Comparison of ENCODE assay signal across 22 cellular contexts in the genomic region with DNA sequence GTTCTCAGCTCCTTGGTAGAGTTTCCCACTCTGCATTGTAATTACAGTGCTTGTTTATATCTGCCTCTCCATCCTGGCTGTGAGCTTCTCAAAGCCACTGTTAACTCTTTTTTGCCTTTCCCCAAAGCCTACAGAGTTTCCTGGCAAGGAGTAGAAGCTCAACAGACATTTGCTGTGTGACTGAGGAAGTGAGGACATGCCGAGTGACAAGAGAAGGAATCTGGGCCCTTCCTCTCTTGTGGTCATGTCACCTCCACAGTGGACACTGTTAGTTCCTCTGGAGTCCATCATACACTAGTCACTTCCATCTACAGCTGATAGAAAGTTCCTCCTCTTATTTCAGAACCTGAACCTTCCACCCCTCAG. TPM values are rescaled to one million over a fixed set of nuclear protein-coding genes. Genes with fewer than 3 reads are reported as not detected.
DNase-seq lines count a peak whose midpoint lies in the region; ATAC-seq, FAIRE-seq and TF ChIP-seq lines count a peak whose summit lies in the region.
"Had no signal": no experiment of that assay in that cellular context is flagged by ENCODE, and none has a peak within 500 bp of the region (broad histone marks: within the 10 kb centered on the region; RNA-seq: fewer than 3 reads in every experiment).

No MANE protein-coding gene starts in this region.

- H3K27me3 Mint-ChIP-seq in nephron progenitor cell (ENCODE audit: low read depth, poor library complexity): peaks cover 15% of the 10 kb centered on the region
- H3K27me3 Mint-ChIP-seq: activated naive CD8-positive, alpha-beta T cell treated with anti-CD3 and anti-CD28 coated beads, Interleukin-2, amount 50 U/mL, for 24 hours had no signal

- no peak overlapping the region for H3K4me3 Mint-ChIP-seq in nephron progenitor cell
- H3K4me3 Mint-ChIP-seq: activated naive CD8-positive, alpha-beta T cell treated with anti-CD3 and anti-CD28 coated beads, Interleukin-2, amount 50 U/mL, for 24 hours; activated T-cell treated with anti-CD3 and anti-CD28 coated beads, Interleukin-2, amount 50 U/mL, for 4 hours; IgD-negative memory B cell had no signal

- BruUV-seq in HepG2 (replicated peaks; lab: Mats Ljungman, UMichigan): no TSS peak

- no peaks in the 10 kb centered on the region for H3K9me3 Mint-ChIP-seq in nephron progenitor cell
- H3K9me3 Mint-ChIP-seq: activated naive CD8-positive, alpha-beta T cell treated with anti-CD3 and anti-CD28 coated beads, Interleukin-2, amount 50 U/mL, for 24 hours; activated T-cell treated with anti-CD3 and anti-CD28 coated beads, Interleukin-2, amount 50 U/mL, for 4 hours; IgD-negative memory B cell had no signal

- peak overlapping the region; percentile 74 for H2AFZ ChIP-seq in HepG2 (ENCODE audit: low read length)

- peaks cover 77% of the 10 kb centered on the region for H3K4me1 Mint-ChIP-seq in nephron progenitor cell

- no peaks in the 10 kb centered on the region for H3K79me2 ChIP-seq in HepG2 (ENCODE audit: insufficient read depth, low read length)

- DNase-seq in HepG2 (ENCODE audit: low spot score) (no peak), right lobe of liver (no peak), cerebellar cortex (ENCODE audit: low spot score) (peak; percentile 55), nephron progenitor cell (no peak), HPDE6-E6E7 (ENCODE audit: extremely low spot score) (no peak)
- no peak for DNase-seq in activated T-cell treated with anti-CD3 and anti-CD28 coated beads, Interleukin-2, amount 50 U/mL, for 48 hours
- DNase-seq: activated CD4-positive, alpha-beta T cell treated with anti-CD3 and anti-CD28 coated beads, Interleukin-2, amount 50 U/mL, for 4 hours; activated naive CD8-positive, alpha-beta T cell treated with anti-CD3 and anti-CD28 coated beads, Interleukin-2, amount 50 U/mL, for 24 hours; activated T-cell treated with anti-CD3 and anti-CD28 coated beads, Interleukin-2, amount 50 U/mL, for 4 hours; central memory CD4-positive, alpha-beta T cell; foreskin melanocyte; GF-D8; NCI-H1105 treated with DMSO at 0.1 percent for 48 hours; uterus had no signal

- TF ChIP-seq EP300 in HepG2 (IDR thresholded peaks at IDR 0.05; ENCODE audit: low read depth in 2 of 2, low read length in 2 of 2) (no peak), HepG2 (CRISPR knock-in tag; IDR thresholded peaks at IDR 0.05; ENCODE audit: borderline replicate concordance) (no peak)

- ATAC-seq in HepG2: no peak
- ATAC-seq in right lobe of liver: no peak
- ATAC-seq in HG03571 (IDR thresholded peaks at IDR 0.05; ENCODE audit: unreplicated experiment): no peak
- ATAC-seq in HG03139 (IDR thresholded peaks at IDR 0.05; ENCODE audit: unreplicated experiment): no peak
- ATAC-seq: activated naive CD8-positive, alpha-beta T cell treated with anti-CD3 and anti-CD28 coated beads, Interleukin-2, amount 50 U/mL, for 24 hours; activated T-cell treated with anti-CD3 and anti-CD28 coated beads, Interleukin-2, amount 50 U/mL, for 4 hours had no signal

- H3K36me3 ChIP-seq in HepG2 (replicated peaks in 1 of 2; ENCODE audit: control insufficient read depth in 1 of 2, insufficient read depth in 2 of 2, low read length in 2 of 2) (no peaks in the 10 kb centered on the region; a peak in 1 of 5 replicates), right lobe of liver (no peaks in the 10 kb centered on the region)
- H3K36me3 ChIP-seq: neutrophil, SJSA1, uterus had no signal

- intact Hi-C loops in HepG2 (cut with micrococcal nuclease; ENCODE audit: unreplicated experiment): loop anchor here (5.0 kb wide), 1 partner anchor 273 kb away; no protein-coding TSS in a partner anchor
- intact Hi-C loops in right lobe of liver (cut with DNase I): loop anchor here (10.0 kb wide), 1 partner anchor 270 kb away; no protein-coding TSS in a partner anchor

- H3K27me3 ChIP-seq in HepG2 (ENCODE audit: control insufficient read depth in 1 of 2, insufficient read depth in 2 of 2, low read length in 2 of 2): no peaks in the 10 kb centered on the region
- H3K27me3 ChIP-seq in right lobe of liver: no peaks in the 10 kb centered on the region
- H3K27me3 ChIP-seq: SJSA1, uterus had no signal

- TF ChIP-seq CTCF in HepG2 (CRISPR knock-in tag; IDR thresholded peaks at IDR 0.05): no peak
- TF ChIP-seq CTCF in right lobe of liver (IDR thresholded peaks at IDR 0.05): no peak
- no peak for TF ChIP-seq CTCF in nephron progenitor cell (IDR thresholded peaks at IDR 0.05)

- FAIRE-seq in HepG2 (lab: Jason Lieb, UNC): no peak
- FAIRE-seq: D721Med had no signal

- H3K4me2 ChIP-seq in HepG2 (ENCODE audit: low read depth, low read length): peak overlapping the region; percentile 4; the same call in 1 of the 2 replicates

- POLR2A ChIA-PET in HepG2 (lab: Yijun Ruan, JAX): no interaction called here

- no peak overlapping the region; the same call in 1 of the 2 replicates for H3K9ac ChIP-seq in HepG2 (ENCODE audit: insufficient read depth, low read depth, low read length)

- in situ Hi-C loops in HepG2 (cut with HindIII; ENCODE audit: extremely low pct_ligation_motif_present, low pct_unique_long_range_greater_than_20kb): loop anchor here (10.0 kb wide), 1 partner anchor 110 kb away; no protein-coding TSS in a partner anchor

- H3K36me3 Mint-ChIP-seq in nephron progenitor cell (ENCODE audit: low read depth): no peaks in the 10 kb centered on the region
- H3K36me3 Mint-ChIP-seq: IgD-negative memory B cell had no signal

- H3K9me3 ChIP-seq in HepG2 (ENCODE audit: low read length) (no peaks in the 10 kb centered on the region), right lobe of liver (no peaks in the 10 kb centered on the region)
- H3K9me3 ChIP-seq: neutrophil, SJSA1, uterus had no signal

- H3K4me1 ChIP-seq in HepG2 (ENCODE audit: insufficient read depth, low read length) (peaks cover 86% of the 10 kb centered on the region), right lobe of liver (peaks cover 0 to 13% (median 0%) of the 10 kb centered on the region in 4 donors)

- H3K27ac Mint-ChIP-seq in nephron progenitor cell: peak overlapping the region; percentile 24
- H3K27ac Mint-ChIP-seq: activated naive CD8-positive, alpha-beta T cell treated with anti-CD3 and anti-CD28 coated beads, Interleukin-2, amount 50 U/mL, for 24 hours had no signal

- CTCF ChIA-PET in HepG2 (lab: Yijun Ruan, JAX; ENCODE audit: low intra/inter-chr PET ratio, low total read pairs): no interaction called here

- TF ChIP-seq RAD21 in HepG2 (CRISPR knock-in tag; IDR thresholded peaks at IDR 0.05): no peak

- WGBS in HepG2 (ENCODE audit: low lambda C conversion rate): 40% methylated on average over 1 of the region's 1 CpG
- WGBS in right lobe of liver (ENCODE audit: insufficient coverage, low coverage, low lambda C conversion rate, missing lambda C conversion rate): 44% methylated on average over 1 of the region's 1 CpG

- no peaks in the 10 kb centered on the region for H4K20me1 ChIP-seq in HepG2 (ENCODE audit: insufficient read depth, low read length)

- H3K27ac ChIP-seq in HepG2 (ENCODE audit: extremely low read length, insufficient read depth, low read length): no peak overlapping the region
- no peak overlapping the region for H3K27ac ChIP-seq in right lobe of liver
- H3K27ac ChIP-seq: neutrophil, SJSA1, uterus had no signal

- TF ChIP-seq POLR2A in HepG2 (IDR thresholded peaks at IDR 0.05; ENCODE audit: insufficient read depth in 1 of 2, low read depth in 2 of 2, low read length in 2 of 2) (no peak), right lobe of liver (IDR thresholded peaks at IDR 0.05) (no peak)

- H3K4me3 ChIP-seq in HepG2 (replicated peaks in 1 of 3; ENCODE audit: insufficient read depth in 1 of 3, low read depth in 2 of 3, low read length in 3 of 3): no peak overlapping the region
- no peak overlapping the region for H3K4me3 ChIP-seq in right lobe of liver
- H3K4me3 ChIP-seq: lung, SJSA1, uterus had no signal

RNA-seq across cellular contexts. Expression of a gene that starts 6.1 kb away (rescaled TPM):
- total RNA-seq in HepG2 (2016; rRNA removed; fragmentation: Illumina TruSeq; extraction: Trizol) (8.0 and 24.0 TPM in 2 replicates), right lobe of liver (10 to 100 TPM; 27.5 to 45.7 (median 29.4) TPM)
- 1.8 and 1.9 TPM in 2 replicates for total RNA-seq in HepG2 (2016; cell fraction: cytosol; rRNA removed; fragmentation: Illumina TruSeq; extraction: Trizol; ENCODE audit: low read depth)
- 7.7 and 25.9 TPM in 2 replicates for total RNA-seq in HepG2 (2016; cell fraction: insoluble cytoplasmic fraction; rRNA removed; fragmentation: Illumina TruSeq; extraction: Trizol)
- 3.4 and 4.0 TPM in 2 replicates for total RNA-seq in HepG2 (2016; cell fraction: membrane; rRNA removed; fragmentation: Illumina TruSeq; extraction: Trizol)
- total RNA-seq in HepG2 (2016; cell fraction: nucleus; rRNA removed; fragmentation: Illumina TruSeq; extraction: Trizol): 24.1 and 29.5 TPM in 2 replicates
- polyA plus RNA-seq in HepG2 (2011; rRNA removed): 41.0 and 52.1 TPM in 2 replicates
- 36.7 and 58.5 TPM in 2 replicates for polyA plus RNA-seq in HepG2 (2011; cell fraction: cytosol; rRNA removed)
- 81.8 and 93.4 TPM in 2 replicates for polyA plus RNA-seq in HepG2 (2011; cell fraction: nucleus; rRNA removed)
- 24.4 and 32.1 TPM in 2 replicates for polyA plus RNA-seq in HepG2 (2012)
- polyA plus RNA-seq in HepG2 (2016; cell fraction: cytosol; fragmentation: Illumina TruSeq; extraction: Trizol; ENCODE audit: low read depth): 1.6 and 1.8 TPM in 2 replicates
- 7.6 and 8.9 TPM in 2 replicates for polyA plus RNA-seq in HepG2 (2016; cell fraction: insoluble cytoplasmic fraction; fragmentation: Illumina TruSeq; extraction: Trizol; ENCODE audit: low read depth)
- polyA plus RNA-seq in HepG2 (2016; cell fraction: membrane; fragmentation: Illumina TruSeq; extraction: Trizol; ENCODE audit: low read depth): 2.6 and 3.2 TPM in 2 replicates
- polyA plus RNA-seq in HepG2 (2016; cell fraction: nucleus; fragmentation: Illumina TruSeq; extraction: Trizol; ENCODE audit: insufficient read depth, low read depth): 46.1 TPM in 2 replicates
- 27.5 and 60.2 TPM in 2 replicates for polyA minus RNA-seq in HepG2 (2011; rRNA and poly(A)+ RNA removed; ENCODE audit: low replicate concordance)
- polyA minus RNA-seq in HepG2 (2011; cell fraction: cytosol; rRNA and poly(A)+ RNA removed): 25.5 and 26.7 TPM in 2 replicates
- polyA minus RNA-seq in HepG2 (2011; cell fraction: nucleus; rRNA and poly(A)+ RNA removed): 11.6 and 14.0 TPM in 2 replicates

RNA-seq across cellular contexts. Expression of a gene that starts 11.1 kb away (rescaled TPM):
- total RNA-seq in HepG2 (2016; rRNA removed; fragmentation: Illumina TruSeq; extraction: Trizol): not detected in 2 replicates
- total RNA-seq in HepG2 (2016; cell fraction: cytosol; rRNA removed; fragmentation: Illumina TruSeq; extraction: Trizol; ENCODE audit: low read depth): not detected in 2 replicates
- 0.02 TPM in 1 of 2 replicates, not detected in the other for total RNA-seq in HepG2 (2016; cell fraction: insoluble cytoplasmic fraction; rRNA removed; fragmentation: Illumina TruSeq; extraction: Trizol)
- total RNA-seq in HepG2 (2016; cell fraction: membrane; rRNA removed; fragmentation: Illumina TruSeq; extraction: Trizol): 0.03 TPM in 1 of 2 replicates, not detected in the other
- not detected in 2 replicates for total RNA-seq in HepG2 (2016; cell fraction: nucleus; rRNA removed; fragmentation: Illumina TruSeq; extraction: Trizol)
- 0.16 TPM in 2 replicates for polyA plus RNA-seq in HepG2 (2011; rRNA removed)
- 0.04 and 0.16 TPM in 2 replicates for polyA plus RNA-seq in HepG2 (2011; cell fraction: cytosol; rRNA removed)
- 0.50 and 1.3 TPM in 2 replicates for polyA plus RNA-seq in HepG2 (2011; cell fraction: nucleus; rRNA removed)
- polyA plus RNA-seq in HepG2 (2012): 0.16 and 0.95 TPM in 2 replicates
- polyA plus RNA-seq in HepG2 (2016; cell fraction: cytosol; fragmentation: Illumina TruSeq; extraction: Trizol; ENCODE audit: low read depth): not detected in 2 replicates
- not detected in 2 replicates for polyA plus RNA-seq in HepG2 (2016; cell fraction: insoluble cytoplasmic fraction; fragmentation: Illumina TruSeq; extraction: Trizol; ENCODE audit: low read depth)
- not detected in 2 replicates for polyA plus RNA-seq in HepG2 (2016; cell fraction: membrane; fragmentation: Illumina TruSeq; extraction: Trizol; ENCODE audit: low read depth)
- polyA plus RNA-seq in HepG2 (2016; cell fraction: nucleus; fragmentation: Illumina TruSeq; extraction: Trizol; ENCODE audit: insufficient read depth, low read depth): not detected in 2 replicates
- 0.07 and 0.44 TPM in 2 replicates for polyA minus RNA-seq in HepG2 (2011; rRNA and poly(A)+ RNA removed; ENCODE audit: low replicate concordance)
- polyA minus RNA-seq in HepG2 (2011; cell fraction: cytosol; rRNA and poly(A)+ RNA removed): 0.18 and 0.79 TPM in 2 replicates
- 0.26 and 0.37 TPM in 2 replicates for polyA minus RNA-seq in HepG2 (2011; cell fraction: nucleus; rRNA and poly(A)+ RNA removed)
- total RNA-seq in right lobe of liver: 1 to 10 TPM in 1 of 6 experiments, under 1 TPM in 5; 0.22 to 1.7 (median 0.36) TPM
- total RNA-seq: activated T-cell treated with anti-CD3 and anti-CD28 coated beads, Interleukin-2, amount 50 U/mL, for 4 hours had no signal
- polyA plus RNA-seq: IgD-negative memory B cell had no signal

RNA-seq across cellular contexts. Expression of a gene that starts 23.2 kb away (rescaled TPM):
- total RNA-seq in HepG2 (2016; rRNA removed; fragmentation: Illumina TruSeq; extraction: Trizol): not detected in 2 replicates
- not detected in 2 replicates for total RNA-seq in HepG2 (2016; cell fraction: cytosol; rRNA removed; fragmentation: Illumina TruSeq; extraction: Trizol; ENCODE audit: low read depth)
- not detected in 2 replicates for total RNA-seq in HepG2 (2016; cell fraction: insoluble cytoplasmic fraction; rRNA removed; fragmentation: Illumina TruSeq; extraction: Trizol)
- not detected in 2 replicates for total RNA-seq in HepG2 (2016; cell fraction: membrane; rRNA removed; fragmentation: Illumina TruSeq; extraction: Trizol)
- not detected in 2 replicates for total RNA-seq in HepG2 (2016; cell fraction: nucleus; rRNA removed; fragmentation: Illumina TruSeq; extraction: Trizol)
- not detected in 2 replicates for polyA plus RNA-seq in HepG2 (2011; rRNA removed)
- 0.01 TPM in 1 of 2 replicates, not detected in the other for polyA plus RNA-seq in HepG2 (2011; cell fraction: cytosol; rRNA removed)
- polyA plus RNA-seq in HepG2 (2011; cell fraction: nucleus; rRNA removed): 0.03 and 0.06 TPM in 2 replicates
- polyA plus RNA-seq in HepG2 (2012): not detected in 2 replicates
- polyA plus RNA-seq in HepG2 (2016; cell fraction: cytosol; fragmentation: Illumina TruSeq; extraction: Trizol; ENCODE audit: low read depth): not detected in 2 replicates
- polyA plus RNA-seq in HepG2 (2016; cell fraction: insoluble cytoplasmic fraction; fragmentation: Illumina TruSeq; extraction: Trizol; ENCODE audit: low read depth): not detected in 2 replicates
- polyA plus RNA-seq in HepG2 (2016; cell fraction: membrane; fragmentation: Illumina TruSeq; extraction: Trizol; ENCODE audit: low read depth): not detected in 2 replicates
- not detected in 2 replicates for polyA plus RNA-seq in HepG2 (2016; cell fraction: nucleus; fragmentation: Illumina TruSeq; extraction: Trizol; ENCODE audit: insufficient read depth, low read depth)
- not detected in 2 replicates for polyA minus RNA-seq in HepG2 (2011; rRNA and poly(A)+ RNA removed; ENCODE audit: low replicate concordance)
- polyA minus RNA-seq in HepG2 (2011; cell fraction: cytosol; rRNA and poly(A)+ RNA removed): not detected in 2 replicates
- not detected in 2 replicates for polyA minus RNA-seq in HepG2 (2011; cell fraction: nucleus; rRNA and poly(A)+ RNA removed)
- total RNA-seq in right lobe of liver: not detected
- total RNA-seq: activated T-cell treated with anti-CD3 and anti-CD28 coated beads, Interleukin-2, amount 50 U/mL, for 4 hours; lung; SJSA1; skeletal muscle tissue had no signal
- polyA plus RNA-seq: IgD-negative memory B cell, lung had no signal

RNA-seq across cellular contexts. Expression of a gene that starts 34.5 kb away (rescaled TPM):
- total RNA-seq in HepG2 (2016; rRNA removed; fragmentation: Illumina TruSeq; extraction: Trizol): 4.1 and 4.4 TPM in 2 replicates
- 1.3 and 1.6 TPM in 2 replicates for total RNA-seq in HepG2 (2016; cell fraction: cytosol; rRNA removed; fragmentation: Illumina TruSeq; extraction: Trizol; ENCODE audit: low read depth)
- total RNA-seq in HepG2 (2016; cell fraction: insoluble cytoplasmic fraction; rRNA removed; fragmentation: Illumina TruSeq; extraction: Trizol): 3.2 and 4.0 TPM in 2 replicates
- 3.8 and 4.4 TPM in 2 replicates for total RNA-seq in HepG2 (2016; cell fraction: membrane; rRNA removed; fragmentation: Illumina TruSeq; extraction: Trizol)
- total RNA-seq in HepG2 (2016; cell fraction: nucleus; rRNA removed; fragmentation: Illumina TruSeq; extraction: Trizol): 8.4 and 9.2 TPM in 2 replicates
- 9.9 and 10.3 TPM in 2 replicates for polyA plus RNA-seq in HepG2 (2011; rRNA removed)
- 5.4 and 7.7 TPM in 2 replicates for polyA plus RNA-seq in HepG2 (2011; cell fraction: cytosol; rRNA removed)
- polyA plus RNA-seq in HepG2 (2011; cell fraction: nucleus; rRNA removed): 16.5 and 20.7 TPM in 2 replicates
- 3.2 and 4.8 TPM in 2 replicates for polyA plus RNA-seq in HepG2 (2012)
- 1.4 and 1.8 TPM in 2 replicates for polyA plus RNA-seq in HepG2 (2016; cell fraction: cytosol; fragmentation: Illumina TruSeq; extraction: Trizol; ENCODE audit: low read depth)
- 6.3 and 7.5 TPM in 2 replicates for polyA plus RNA-seq in HepG2 (2016; cell fraction: insoluble cytoplasmic fraction; fragmentation: Illumina TruSeq; extraction: Trizol; ENCODE audit: low read depth)
- polyA plus RNA-seq in HepG2 (2016; cell fraction: membrane; fragmentation: Illumina TruSeq; extraction: Trizol; ENCODE audit: low read depth): 3.7 and 3.9 TPM in 2 replicates
- 20.4 and 22.0 TPM in 2 replicates for polyA plus RNA-seq in HepG2 (2016; cell fraction: nucleus; fragmentation: Illumina TruSeq; extraction: Trizol; ENCODE audit: insufficient read depth, low read depth)
- 34.8 TPM in 1 of 2 replicates, not detected in the other for polyA minus RNA-seq in HepG2 (2011; rRNA and poly(A)+ RNA removed; ENCODE audit: low replicate concordance)
- polyA minus RNA-seq in HepG2 (2011; cell fraction: cytosol; rRNA and poly(A)+ RNA removed): 4.8 and 5.5 TPM in 2 replicates
- 6.7 and 8.1 TPM in 2 replicates for polyA minus RNA-seq in HepG2 (2011; cell fraction: nucleus; rRNA and poly(A)+ RNA removed)
- 1 to 10 TPM in 2 of 6 experiments, under 1 TPM in 3, not detected in 1; 0.23 to 3.1 (median 0.31) TPM for total RNA-seq in right lobe of liver
- total RNA-seq: SJSA1 had no signal
- polyA plus RNA-seq: IgD-negative memory B cell had no signal

RNA-seq across cellular contexts. Expression of a gene that starts 46.9 kb away (rescaled TPM):
- total RNA-seq in HepG2 (2016; rRNA removed; fragmentation: Illumina TruSeq; extraction: Trizol): not detected in 2 replicates
- not detected in 2 replicates for total RNA-seq in HepG2 (2016; cell fraction: cytosol; rRNA removed; fragmentation: Illumina TruSeq; extraction: Trizol; ENCODE audit: low read depth)
- not detected in 2 replicates for total RNA-seq in HepG2 (2016; cell fraction: insoluble cytoplasmic fraction; rRNA removed; fragmentation: Illumina TruSeq; extraction: Trizol)
- total RNA-seq in HepG2 (2016; cell fraction: membrane; rRNA removed; fragmentation: Illumina TruSeq; extraction: Trizol): not detected in 2 replicates
- not detected in 2 replicates for total RNA-seq in HepG2 (2016; cell fraction: nucleus; rRNA removed; fragmentation: Illumina TruSeq; extraction: Trizol)
- polyA plus RNA-seq in HepG2 (2011; rRNA removed): not detected in 2 replicates
- not detected in 2 replicates for polyA plus RNA-seq in HepG2 (2011; cell fraction: cytosol; rRNA removed)
- not detected in 2 replicates for polyA plus RNA-seq in HepG2 (2011; cell fraction: nucleus; rRNA removed)
- polyA plus RNA-seq in HepG2 (2012): not detected in 2 replicates
- not detected in 2 replicates for polyA plus RNA-seq in HepG2 (2016; cell fraction: cytosol; fragmentation: Illumina TruSeq; extraction: Trizol; ENCODE audit: low read depth)
- not detected in 2 replicates for polyA plus RNA-seq in HepG2 (2016; cell fraction: insoluble cytoplasmic fraction; fragmentation: Illumina TruSeq; extraction: Trizol; ENCODE audit: low read depth)
- not detected in 2 replicates for polyA plus RNA-seq in HepG2 (2016; cell fraction: membrane; fragmentation: Illumina TruSeq; extraction: Trizol; ENCODE audit: low read depth)
- not detected in 2 replicates for polyA plus RNA-seq in HepG2 (2016; cell fraction: nucleus; fragmentation: Illumina TruSeq; extraction: Trizol; ENCODE audit: insufficient read depth, low read depth)
- polyA minus RNA-seq in HepG2 (2011; rRNA and poly(A)+ RNA removed; ENCODE audit: low replicate concordance): not detected in 2 replicates
- not detected in 2 replicates for polyA minus RNA-seq in HepG2 (2011; cell fraction: cytosol; rRNA and poly(A)+ RNA removed)
- polyA minus RNA-seq in HepG2 (2011; cell fraction: nucleus; rRNA and poly(A)+ RNA removed): not detected in 2 replicates
- not detected for total RNA-seq in right lobe of liver
- total RNA-seq: activated T-cell treated with anti-CD3 and anti-CD28 coated beads, Interleukin-2, amount 50 U/mL, for 4 hours; SJSA1 had no signal
- polyA plus RNA-seq: IgD-negative memory B cell had no signal
